In genomic region chr22:37804886-37805857, GRCh38 we compare ENCODE assay signal across 9 cellular contexts. TPM values are rescaled to one million over a fixed set of nuclear protein-coding genes. Genes with fewer than 3 reads are reported as not detected.
A peak's percentile ranks its signal among the peaks of the same experiment; 100 is the strongest.
DNase-seq lines count a peak whose midpoint lies in the region; ATAC-seq, FAIRE-seq and TF ChIP-seq lines count a peak whose summit lies in the region.
"Had no signal": no experiment of that assay in that cellular context is flagged by ENCODE, and none has a peak within 500 bp of the region (broad histone marks: within the 10 kb centered on the region; RNA-seq: fewer than 3 reads in every experiment).

No MANE protein-coding gene starts in this region.

- POLR2A ChIA-PET in A549 (lab: Yijun Ruan, JAX) (interaction anchor here (0.6 to 1.5 kb wide), 7 partner anchors 13 to 199 kb away, joined by 3 to 6 read pairs (median 4); partner anchors contain the start of genes NOL12 and PDXP), PC-3 (lab: Charles Lee; ENCODE audit: unreplicated experiment) (interaction anchor here (0.6 kb wide), 1 partner anchor 1422 kb away, joined by 4 read pairs; no protein-coding TSS in a partner anchor)

- H3K27me3 ChIP-seq in GM23338 (ENCODE audit: insufficient read depth) (peaks cover 73% of the 10 kb centered on the region), PC-3 (ENCODE audit: low read length) (no peaks in the 10 kb centered on the region), Karpas-422 (ENCODE audit: low read length) (no peaks in the 10 kb centered on the region)

- no peak for TF ChIP-seq RAD21 in A549 (conservative IDR thresholded peaks at IDR 0.05 in 1 of 2, IDR thresholded peaks at IDR 0.05 in 1 of 2)

- H3K36me3 ChIP-seq in GM23338 (ENCODE audit: insufficient read depth) (no peaks in the 10 kb centered on the region), PC-3 (ENCODE audit: low read depth, low read length) (no peaks in the 10 kb centered on the region), Karpas-422 (ENCODE audit: insufficient read depth, low read length) (no peaks in the 10 kb centered on the region)

- H3F3A ChIP-seq in GM23338 (replicated peaks; ENCODE audit: low read depth): peaks cover 20% of the 10 kb centered on the region
- peaks cover 18% of the 10 kb centered on the region for H3F3A ChIP-seq in PC-3 (ENCODE audit: low read length, unreplicated experiment)

- no peaks in the 10 kb centered on the region; the same call in 2 of the 3 replicates for H3K9me3 Mint-ChIP-seq in GM23338
- no peaks in the 10 kb centered on the region for H3K9me3 Mint-ChIP-seq in activated T-cell treated with anti-CD3 and anti-CD28 coated beads, Interleukin-2, amount 50 U/mL, for 72 hours

- H3K4me3 ChIP-seq in A549: peak overlapping the region; percentile 69
- peak overlapping the region; percentile 86 for H3K4me3 ChIP-seq in GM23338
- peak overlapping the region; percentile 100 for H3K4me3 ChIP-seq in PC-3 (ENCODE audit: low read length)
- H3K4me3 ChIP-seq in Karpas-422 (ENCODE audit: low read length): no peak overlapping the region

- 0 out of 2 replicates have a peak overlapping the region, but pooled peaks have one; percentile 56 for H2AFZ ChIP-seq in GM23338
- no peak overlapping the region for H2AFZ ChIP-seq in PC-3 (ENCODE audit: low read length)
- no peak overlapping the region for H2AFZ ChIP-seq in Karpas-422 (ENCODE audit: low read length)

- no peak overlapping the region for H3K27ac Mint-ChIP-seq in GM23338
- no peak overlapping the region for H3K27ac Mint-ChIP-seq in activated T-cell treated with anti-CD3 and anti-CD28 coated beads, Interleukin-2, amount 50 U/mL, for 72 hours

- 23% methylated on average over 20 of the region's 90 CpGs for WGBS in A549 (ENCODE audit: missing lambda C conversion rate)

- FAIRE-seq in A549 (lab: Jason Lieb, UNC): no peak
- FAIRE-seq: GM18507 had no signal

- TSS peak; percentile 67 for BruUV-seq in PC-3 (replicated peaks; lab: Mats Ljungman, UMichigan)

- H3K27ac ChIP-seq in A549 (peak overlapping the region; percentile 96 to 99), GM23338 (ENCODE audit: low read depth) (no peak overlapping the region), PC-3 (ENCODE audit: low read length) (peak overlapping the region; percentile 66), Karpas-422 (ENCODE audit: low read length) (no peak overlapping the region)

- intact Hi-C loops in PC-3 (cut with micrococcal nuclease): loop anchor here (10.0 kb wide), 1 partner anchor 120 kb away; the partner anchor contains the start of gene NOL12

- H3K4me2 ChIP-seq in A549 (peak overlapping the region; percentile 99), GM23338 (peak overlapping the region; percentile 100), PC-3 (ENCODE audit: low read length) (peak overlapping the region; percentile 98), Karpas-422 (ENCODE audit: low read depth, low read length, poor library complexity, severe bottlenecking) (no peak overlapping the region)

- TF ChIP-seq POLR2A in A549 (IDR thresholded peaks at IDR 0.05; ENCODE audit: low read length): peak; percentile 71

- H3K79me2 ChIP-seq in GM23338 (replicated peaks; ENCODE audit: insufficient read depth) (0 out of 2 replicates have a peak, but pooled peaks cover 6% of the 10 kb centered on the region), PC-3 (ENCODE audit: low read length) (peaks cover 30% of the 10 kb centered on the region), Karpas-422 (ENCODE audit: low read length) (peaks cover 21% of the 10 kb centered on the region)

- ATAC-seq in A549: peak; percentile 45 to 51
- peak; percentile 1 for ATAC-seq in GM23338
- peak; percentile 12 for ATAC-seq in PC-3
- peak; percentile 22 to 45 for ATAC-seq in activated T-cell treated with anti-CD3 and anti-CD28 coated beads, Interleukin-2, amount 50 U/mL, for 72 hours (replicated peaks in 1 of 2)
- ATAC-seq in esophagus mucosa: peak; percentile 65

- CTCF ChIA-PET in A549 (lab: Yijun Ruan, JAX): interaction anchor here (1.0 to 2.6 kb wide), 5 partner anchors 10 to 55 kb away, joined by 3 to 8 read pairs (median 5); no protein-coding TSS in a partner anchor
- CTCF ChIA-PET in PC-3 (lab: Charles Lee): no interaction called here

- H3K4me3 Mint-ChIP-seq in GM23338: peak overlapping the region; percentile 89
- H3K4me3 Mint-ChIP-seq in activated T-cell treated with anti-CD3 and anti-CD28 coated beads, Interleukin-2, amount 50 U/mL, for 72 hours: peak overlapping the region; percentile 88 to 95

- no peaks in the 10 kb centered on the region for H3K9me3 ChIP-seq in A549
- no peaks in the 10 kb centered on the region for H3K9me3 ChIP-seq in PC-3 (ENCODE audit: low read length)
- no peaks in the 10 kb centered on the region for H3K9me3 ChIP-seq in Karpas-422 (ENCODE audit: low read length)

- DNase-seq in A549 (ENCODE audit: low read depth in 1 of 2, low spot score in 1 of 2) (peak; percentile 66 to 87), GM23338 (ENCODE audit: low spot score) (peak; percentile 84), PC-3 (peak; percentile 83), mucosa of gallbladder (ENCODE audit: low spot score) (peak; percentile 91), Karpas-422 (no peak)
- peak; percentile 80 to 87 for DNase-seq in activated T-cell treated with anti-CD3 and anti-CD28 coated beads, Interleukin-2, amount 50 U/mL, for 72 hours
- peak; percentile 41 for DNase-seq in stimulated activated CD8-positive, alpha-beta memory T cell treated with anti-CD3 and anti-CD28 coated beads, Interleukin-4, amount 100 ng/mL, for 24 hours (ENCODE audit: low read depth)

- H4K20me1 ChIP-seq in GM23338 (replicated peaks; ENCODE audit: insufficient read depth): no peaks in the 10 kb centered on the region; the same call in 1 of the 2 replicates
- peaks cover 21% of the 10 kb centered on the region for H4K20me1 ChIP-seq in PC-3 (ENCODE audit: low read length)
- no peaks in the 10 kb centered on the region for H4K20me1 ChIP-seq in Karpas-422 (ENCODE audit: insufficient read depth, low read depth, low read length)

- H3K27me3 Mint-ChIP-seq in GM23338 (ENCODE audit: insufficient read depth, low read depth, poor library complexity): peaks cover 61% of the 10 kb centered on the region
- peaks cover 38% of the 10 kb centered on the region for H3K27me3 Mint-ChIP-seq in activated T-cell treated with anti-CD3 and anti-CD28 coated beads, Interleukin-2, amount 50 U/mL, for 72 hours (ENCODE audit: low read depth)

- TF ChIP-seq EP300 in A549 (IDR thresholded peaks at IDR 0.05): no peak

- H3K36me3 Mint-ChIP-seq in GM23338 (ENCODE audit: low read depth): no peaks in the 10 kb centered on the region
- peaks cover 0 to 4% of the 10 kb centered on the region in 2 donors for H3K36me3 Mint-ChIP-seq in activated T-cell treated with anti-CD3 and anti-CD28 coated beads, Interleukin-2, amount 50 U/mL, for 72 hours (ENCODE audit: insufficient read depth in 2 of 2)

- no peak for TF ChIP-seq CTCF in A549 (IDR thresholded peaks at IDR 0.05)
- TF ChIP-seq CTCF in GM23338 (conservative IDR thresholded peaks at IDR 0.05; ENCODE audit: low read depth in 2 of 2): no peak
- TF ChIP-seq CTCF in PC-3 (conservative IDR thresholded peaks at IDR 0.05; ENCODE audit: low read depth, low read length): no peak

- H3K9ac ChIP-seq in PC-3 (ENCODE audit: low read length) (peak overlapping the region; percentile 95), Karpas-422 (ENCODE audit: low read length) (no peak overlapping the region)

- no peaks in the 10 kb centered on the region for H3K9me2 ChIP-seq in GM23338 (ENCODE audit: insufficient read depth)
- H3K9me2 ChIP-seq in PC-3 (replicated peaks; ENCODE audit: low read length): no peaks in the 10 kb centered on the region
- H3K9me2 ChIP-seq in Karpas-422 (replicated peaks; ENCODE audit: insufficient read depth, low read length): no peaks in the 10 kb centered on the region

- H3K4me1 ChIP-seq in A549: peaks cover 20% of the 10 kb centered on the region
- H3K4me1 ChIP-seq in GM23338 (ENCODE audit: insufficient read depth): peaks cover 25% of the 10 kb centered on the region
- H3K4me1 ChIP-seq in PC-3 (ENCODE audit: insufficient read depth, low read length): peaks cover 17% of the 10 kb centered on the region
- H3K4me1 ChIP-seq in Karpas-422 (ENCODE audit: low read length): peaks cover 22% of the 10 kb centered on the region

- peaks cover 28% of the 10 kb centered on the region for H3K4me1 Mint-ChIP-seq in GM23338
- peaks cover 42% of the 10 kb centered on the region for H3K4me1 Mint-ChIP-seq in activated T-cell treated with anti-CD3 and anti-CD28 coated beads, Interleukin-2, amount 50 U/mL, for 72 hours (ENCODE audit: low read depth)

RNA-seq across cellular contexts. Expression of gene GCAT, which starts 2.6 kb away (rescaled TPM):
- 1.2 and 1.3 TPM in 2 replicates for polyA plus RNA-seq in A549 (2011; rRNA removed)
- 3.2 and 4.8 TPM in 2 replicates for polyA plus RNA-seq in A549 (2012; cell fraction: cytosol; rRNA removed)
- 5.1 and 6.7 TPM in 2 replicates for polyA plus RNA-seq in A549 (2012; cell fraction: nucleus; rRNA removed)
- polyA plus RNA-seq in A549 (2017; fragmentation: RNase III; extraction: RNeasy Plus Mini Kit Qiagen cat#74134 plus additional on column Dnase treatment): 2.1 to 3.1 TPM (median 2.6 TPM) in 3 replicates
- polyA minus RNA-seq in A549 (2011; rRNA and poly(A)+ RNA removed): 2.2 and 3.6 TPM in 2 replicates
- total RNA-seq in GM23338 (2014; rRNA removed; shearing (Covaris generic)): 61.3 and 87.3 TPM in 2 replicates
- 36.8 and 39.1 TPM in 2 replicates for polyA plus RNA-seq in GM23338 (2016; fragmentation: Nextera tagmentation; extraction: Ambion mirVana)
- total RNA-seq in PC-3 (2014; rRNA removed): 26.0 and 33.3 TPM in 2 replicates
- total RNA-seq in activated T-cell treated with anti-CD3 and anti-CD28 coated beads, Interleukin-2, amount 50 U/mL, for 72 hours: 10 to 100 TPM; 14.9 to 22.7 TPM
- total RNA-seq in esophagus mucosa: 21.7 TPM
- 22.3 TPM for total RNA-seq in mucosa of gallbladder
- 36.6 and 87.8 TPM in 2 replicates for total RNA-seq in Karpas-422 (2014; rRNA removed; shearing (Covaris generic); ENCODE audit: low replicate concordance)

RNA-seq across cellular contexts. Expression of gene GALR3, which starts 18.0 kb away (rescaled TPM):
- not detected in 2 replicates for polyA plus RNA-seq in A549 (2011; rRNA removed)
- polyA plus RNA-seq in A549 (2012; cell fraction: cytosol; rRNA removed): not detected in 2 replicates
- 0.06 TPM in 1 of 2 replicates, not detected in the other for polyA plus RNA-seq in A549 (2012; cell fraction: nucleus; rRNA removed)
- not detected in 3 replicates for polyA plus RNA-seq in A549 (2017; fragmentation: RNase III; extraction: RNeasy Plus Mini Kit Qiagen cat#74134 plus additional on column Dnase treatment)
- polyA minus RNA-seq in A549 (2011; rRNA and poly(A)+ RNA removed): not detected in 2 replicates
- total RNA-seq in GM23338 (2014; rRNA removed; shearing (Covaris generic)): 0.23 and 0.63 TPM in 2 replicates
- 0.36 TPM in 1 of 2 replicates, not detected in the other for polyA plus RNA-seq in GM23338 (2016; fragmentation: Nextera tagmentation; extraction: Ambion mirVana)
- total RNA-seq in PC-3 (2014; rRNA removed): not detected in 2 replicates
- total RNA-seq in activated T-cell treated with anti-CD3 and anti-CD28 coated beads, Interleukin-2, amount 50 U/mL, for 72 hours: under 1 TPM in 1 of 2 donors, not detected in 1; 0.29 TPM
- 0.32 TPM for total RNA-seq in esophagus mucosa
- 0.29 TPM for total RNA-seq in mucosa of gallbladder
- not detected in 2 replicates for total RNA-seq in Karpas-422 (2014; rRNA removed; shearing (Covaris generic); ENCODE audit: low replicate concordance)

RNA-seq across cellular contexts. Expression of gene ANKRD54, which starts 39.0 kb away (rescaled TPM):
- 13.2 and 15.2 TPM in 2 replicates for polyA plus RNA-seq in A549 (2011; rRNA removed)
- 27.2 and 35.3 TPM in 2 replicates for polyA plus RNA-seq in A549 (2012; cell fraction: cytosol; rRNA removed)
- polyA plus RNA-seq in A549 (2012; cell fraction: nucleus; rRNA removed): 50.3 and 76.5 TPM in 2 replicates
- polyA plus RNA-seq in A549 (2017; fragmentation: RNase III; extraction: RNeasy Plus Mini Kit Qiagen cat#74134 plus additional on column Dnase treatment): 19.3 to 21.8 TPM (median 21.1 TPM) in 3 replicates
- 14.0 and 17.0 TPM in 2 replicates for polyA minus RNA-seq in A549 (2011; rRNA and poly(A)+ RNA removed)
- total RNA-seq in GM23338 (2014; rRNA removed; shearing (Covaris generic)): 13.0 and 13.6 TPM in 2 replicates
- polyA plus RNA-seq in GM23338 (2016; fragmentation: Nextera tagmentation; extraction: Ambion mirVana): 14.0 and 14.1 TPM in 2 replicates
- 24.9 and 30.1 TPM in 2 replicates for total RNA-seq in PC-3 (2014; rRNA removed)
- 10 to 100 TPM; 22.8 to 28.2 TPM for total RNA-seq in activated T-cell treated with anti-CD3 and anti-CD28 coated beads, Interleukin-2, amount 50 U/mL, for 72 hours
- 14.2 TPM for total RNA-seq in esophagus mucosa
- total RNA-seq in mucosa of gallbladder: 34.2 TPM
- 25.6 and 30.1 TPM in 2 replicates for total RNA-seq in Karpas-422 (2014; rRNA removed; shearing (Covaris generic); ENCODE audit: low replicate concordance)

RNA-seq across cellular contexts. Expression of gene EIF3L, which starts 44.0 kb away (rescaled TPM):
- 423 and 493 TPM in 2 replicates for polyA plus RNA-seq in A549 (2011; rRNA removed)
- polyA plus RNA-seq in A549 (2012; cell fraction: cytosol; rRNA removed): 206 and 272 TPM in 2 replicates
- polyA plus RNA-seq in A549 (2012; cell fraction: nucleus; rRNA removed): 133 and 171 TPM in 2 replicates
- 212 to 222 TPM (median 218 TPM) in 3 replicates for polyA plus RNA-seq in A549 (2017; fragmentation: RNase III; extraction: RNeasy Plus Mini Kit Qiagen cat#74134 plus additional on column Dnase treatment)
- polyA minus RNA-seq in A549 (2011; rRNA and poly(A)+ RNA removed): 412 and 554 TPM in 2 replicates
- total RNA-seq in GM23338 (2014; rRNA removed; shearing (Covaris generic)): 420 and 459 TPM in 2 replicates
- polyA plus RNA-seq in GM23338 (2016; fragmentation: Nextera tagmentation; extraction: Ambion mirVana): 430 and 466 TPM in 2 replicates
- total RNA-seq in PC-3 (2014; rRNA removed): 164 and 218 TPM in 2 replicates
- 100 to 1,000 TPM; 826 to 905 TPM for total RNA-seq in activated T-cell treated with anti-CD3 and anti-CD28 coated beads, Interleukin-2, amount 50 U/mL, for 72 hours
- total RNA-seq in esophagus mucosa: 358 TPM
- 383 TPM for total RNA-seq in mucosa of gallbladder
- total RNA-seq in Karpas-422 (2014; rRNA removed; shearing (Covaris generic); ENCODE audit: low replicate concordance): 363 and 488 TPM in 2 replicates

Comparison
In these comparisons a context has a peak if more than half of its experiments do, and no peak if none do; other contexts are left out.
1. ATAC-seq: peak in every context shown above with its lines; median percentile 65 in esophagus mucosa; 48 in A549; 34 in activated T-cell treated with anti-CD3 and anti-CD28 coated beads, Interleukin-2, amount 50 U/mL, for 72 hours; 12 in PC-3; 1 in GM23338.
2. H3K27ac ChIP-seq: peak in A549 (2 of 2) and PC-3 (single experiment); none in GM23338 (single experiment) and Karpas-422 (single experiment).